11 cellular contexts compared by ENCODE assay signal in the genomic region with DNA sequence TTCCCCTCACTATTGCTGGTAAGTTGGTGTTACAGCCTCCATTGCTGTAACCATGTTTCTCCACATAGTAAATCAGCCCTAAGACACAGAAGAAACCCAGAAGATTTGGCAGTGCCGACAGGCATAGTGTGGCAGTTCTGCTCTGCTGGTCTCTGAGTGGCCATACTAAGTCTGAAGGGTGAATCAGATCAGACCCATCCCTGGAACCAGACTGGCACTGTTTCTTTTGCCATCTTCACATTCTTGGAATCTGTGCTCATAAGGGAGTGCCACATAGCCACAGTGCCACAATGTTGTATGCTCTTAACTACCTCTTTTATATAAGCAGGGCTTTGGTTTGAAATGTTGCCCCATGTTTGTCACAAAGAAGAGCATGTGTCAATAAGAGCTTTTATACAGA.
A peak's percentile ranks its signal among the peaks of the same experiment; 100 is the strongest.
DNase-seq lines count a peak whose midpoint lies in the region; ATAC-seq and TF ChIP-seq lines count a peak whose summit lies in the region.
"Had no signal": no experiment of that assay in that cellular context is flagged by ENCODE, and none has a peak within 500 bp of the region (broad histone marks: within the 10 kb centered on the region; RNA-seq: fewer than 3 reads in every experiment).

No MANE protein-coding gene starts in this region.

- no peak overlapping the region for H3K4me3 Mint-ChIP-seq in endodermal cell

- H3K9me3 Mint-ChIP-seq in endodermal cell = no peaks in the 10 kb centered on the region

- no peaks in the 10 kb centered on the region for H3K9me2 ChIP-seq in GM23248 (ENCODE audit: insufficient read depth)

- in situ Hi-C loops in GM23248 (cut with MboI) = no loop called here

- peaks cover 0 to 51% (median 26%) of the 10 kb centered on the region in 10 experiments; a peak in 13 of 20 replicates for H3K4me1 ChIP-seq in BLaER1 treated with 17β-estradiol and CSF1 and Interleukin-3, amounts not matched to agents 10 nM and 100 nM
- peaks cover 56% of the 10 kb centered on the region for H3K4me1 ChIP-seq in GM23248 (ENCODE audit: insufficient read depth)
- H3K4me1 ChIP-seq in RWPE2 (ENCODE audit: insufficient read depth, poor library complexity, severe bottlenecking) = peaks cover 25% of the 10 kb centered on the region
- H3K4me1 ChIP-seq in osteoblast (ENCODE audit: insufficient read depth, low read length) = peaks cover 70% of the 10 kb centered on the region
- H3K4me1 ChIP-seq in endodermal cell (ENCODE audit: control insufficient read depth, insufficient read depth, low read length) = peaks cover 5% of the 10 kb centered on the region

- no peak overlapping the region for H2AFZ ChIP-seq in GM23248
- H2AFZ ChIP-seq in osteoblast (ENCODE audit: low read length) = no peak overlapping the region

- peaks cover 30 to 76% (median 37%) of the 10 kb centered on the region in 11 experiments for H3K27me3 ChIP-seq in BLaER1 treated with 17β-estradiol and CSF1 and Interleukin-3, amounts not matched to agents 10 nM and 100 nM
- no peaks in the 10 kb centered on the region for H3K27me3 ChIP-seq in GM23248 (replicated peaks; ENCODE audit: insufficient read depth)
- no peaks in the 10 kb centered on the region for H3K27me3 ChIP-seq in RWPE2 (ENCODE audit: insufficient read depth, poor library complexity, severe bottlenecking)
- no peaks in the 10 kb centered on the region for H3K27me3 ChIP-seq in osteoblast (ENCODE audit: insufficient read depth, low read length)
- no peaks in the 10 kb centered on the region for H3K27me3 ChIP-seq in endodermal cell (ENCODE audit: control insufficient read depth, insufficient read depth, low read length, poor library complexity, severe bottlenecking)

- H3K27ac ChIP-seq in BLaER1 treated with 17β-estradiol and CSF1 and Interleukin-3, amounts not matched to agents 10 nM and 100 nM = peak overlapping the region in 3 of 11 experiments; percentile 7 to 32 (median 9); a peak in 3 of 22 replicates
- H3K27ac ChIP-seq in GM23248 (no peak overlapping the region), RWPE2 (ENCODE audit: poor library complexity, severe bottlenecking) (no peak overlapping the region), osteoblast (ENCODE audit: low read depth, low read length) (peak overlapping the region; percentile 24), endodermal cell (ENCODE audit: low read depth, low read length) (no peak overlapping the region)

- H3K9ac ChIP-seq in BLaER1 treated with 17β-estradiol and CSF1 and Interleukin-3, amounts not matched to agents 10 nM and 100 nM = no peak overlapping the region
- H3K9ac ChIP-seq in GM23248 (no peak overlapping the region), endodermal cell (ENCODE audit: extremely low read depth, low read length, poor library complexity, severe bottlenecking) (no peak overlapping the region)

- no peak overlapping the region for H3K27ac Mint-ChIP-seq in endodermal cell

- ATAC-seq in RWPE2 (ENCODE audit: low read depth) = peak; percentile 26; the same call in 1 of the 3 replicates

- H3K36me3 Mint-ChIP-seq in endodermal cell (ENCODE audit: low read depth) = peaks cover 28% of the 10 kb centered on the region

- no peak overlapping the region for H3K4me3 ChIP-seq in BLaER1 treated with 17β-estradiol and CSF1 and Interleukin-3, amounts not matched to agents 10 nM and 100 nM
- H3K4me3 ChIP-seq in GM23248 (no peak overlapping the region), RWPE2 (ENCODE audit: severe bottlenecking) (no peak overlapping the region), osteoblast (ENCODE audit: insufficient read depth, low read length) (no peak overlapping the region), endodermal cell (ENCODE audit: low read length) (no peak overlapping the region)

- H3K36me3 ChIP-seq in BLaER1 treated with 17β-estradiol and CSF1 and Interleukin-3, amounts not matched to agents 10 nM and 100 nM = peaks cover 0 to 17% (median 0%) of the 10 kb centered on the region in 11 experiments; a peak in 5 of 22 replicates
- H3K36me3 ChIP-seq in GM23248 (ENCODE audit: low read depth) (peaks cover 10% of the 10 kb centered on the region), RWPE2 (ENCODE audit: low read depth) (peaks cover 90% of the 10 kb centered on the region), osteoblast (ENCODE audit: insufficient read depth, low read length) (peaks cover 53% of the 10 kb centered on the region), endodermal cell (ENCODE audit: control insufficient read depth, insufficient read depth, low read length) (peaks cover 85% of the 10 kb centered on the region)

- H4K20me1 ChIP-seq in BLaER1 treated with 17β-estradiol and CSF1 and Interleukin-3, amounts not matched to agents 10 nM and 100 nM = peaks cover 0 to 19% (median 0%) of the 10 kb centered on the region in 11 experiments; a peak in 4 of 22 replicates
- H4K20me1 ChIP-seq in GM23248 (ENCODE audit: insufficient read depth) (no peaks in the 10 kb centered on the region), osteoblast (ENCODE audit: insufficient read depth, low read length) (peaks cover 12% of the 10 kb centered on the region)

- 100% methylated on average over 1 of the region's 1 CpG for whole genome bisulfite sequencing in GM23248 (ENCODE audit: low coverage in 1 of 2, low lambda C conversion rate in 2 of 2, missing lambda C conversion rate in 2 of 2), 2 experiments
- 98 to 100% methylated on average over 1 of the region's 1 CpG for WGBS in endodermal cell (ENCODE audit: insufficient coverage in 1 of 2, insufficient read length in 1 of 2), 2 experiments

- no peaks in the 10 kb centered on the region; the same call in 1 of the 2 replicates for H3K79me2 ChIP-seq in GM23248 (ENCODE audit: insufficient read depth)
- H3K79me2 ChIP-seq in osteoblast (ENCODE audit: insufficient read depth, low read length) = peaks cover 80% of the 10 kb centered on the region

- no peak for TF ChIP-seq CTCF in RWPE2 (IDR thresholded peaks at IDR 0.05; ENCODE audit: poor library complexity, severe bottlenecking)
- no peak for TF ChIP-seq CTCF in osteoblast (IDR thresholded peaks at IDR 0.05; ENCODE audit: extremely low read depth, low read depth, low read length)
- TF ChIP-seq CTCF in endodermal cell (conservative IDR thresholded peaks at IDR 0.05) = no peak

- H3K27me3 Mint-ChIP-seq in endodermal cell (ENCODE audit: insufficient read depth) = peaks cover 23% of the 10 kb centered on the region

- H3K4me2 ChIP-seq in BLaER1 treated with 17β-estradiol and CSF1 and Interleukin-3, amounts not matched to agents 10 nM and 100 nM = peak overlapping the region in 7 of 11 experiments; percentile 18 to 75 (median 61); a peak in 12 of 22 replicates
- no peak overlapping the region for H3K4me2 ChIP-seq in GM23248 (ENCODE audit: unreplicated experiment)
- H3K4me2 ChIP-seq in osteoblast (ENCODE audit: insufficient read depth, low read length) = no peak overlapping the region

- H3F3A ChIP-seq in GM23248 (ENCODE audit: insufficient read depth) = peaks cover 51% of the 10 kb centered on the region

- peaks cover 10% of the 10 kb centered on the region for H3K4me1 Mint-ChIP-seq in endodermal cell

- peak; percentile 31 for DNase-seq in GM23248
- DNase-seq in RWPE2 (ENCODE audit: low spot score) = no peak
- peak; percentile 35 for DNase-seq in osteoblast (ENCODE audit: insufficient read length, low spot score, missing footprints)
- DNase-seq in central memory CD4-positive, alpha-beta T cell = no peak
- no peak for DNase-seq in COR-L47 (lab: John Stamatoyannopoulos, UW)
- DNase-seq in endodermal cell = no peak
- DNase-seq in Kasumi-1 (lab: John Stamatoyannopoulos, UW) = no peak
- DNase-seq: amygdala, NCI-H187, T1000 had no signal

- H3K9me3 ChIP-seq in BLaER1 treated with 17β-estradiol and CSF1 and Interleukin-3, amounts not matched to agents 10 nM and 100 nM (replicated peaks in 1 of 11) = peaks cover 0 to 18% (median 14%) of the 10 kb centered on the region in 11 experiments; a peak in 19 of 22 replicates
- H3K9me3 ChIP-seq in GM23248 (ENCODE audit: low read depth) (no peaks in the 10 kb centered on the region), RWPE2 (ENCODE audit: severe bottlenecking) (peaks cover 10% of the 10 kb centered on the region), osteoblast (ENCODE audit: low read depth, low read length) (no peaks in the 10 kb centered on the region), endodermal cell (ENCODE audit: control insufficient read depth, low read length) (no peaks in the 10 kb centered on the region)

Comparison
In these comparisons a context has a peak if more than half of its experiments do, and no peak if none do; other contexts are left out.
1. H3K4me2 ChIP-seq: peak in BLaER1 treated with 17β-estradiol and CSF1 and Interleukin-3, amounts not matched to agents 10 nM and 100 nM (7 of 11); none in GM23248 (single experiment) and osteoblast (single experiment).
2. DNase-seq: peak in GM23248 (single experiment) and osteoblast (single experiment); none in RWPE2 (single experiment), central memory CD4-positive, alpha-beta T cell (single experiment), COR-L47 (single experiment), endodermal cell (single experiment) and Kasumi-1 (0 of 2).